Comparison of ENCODE assay signal across 12 cellular contexts in the genomic region with DNA sequence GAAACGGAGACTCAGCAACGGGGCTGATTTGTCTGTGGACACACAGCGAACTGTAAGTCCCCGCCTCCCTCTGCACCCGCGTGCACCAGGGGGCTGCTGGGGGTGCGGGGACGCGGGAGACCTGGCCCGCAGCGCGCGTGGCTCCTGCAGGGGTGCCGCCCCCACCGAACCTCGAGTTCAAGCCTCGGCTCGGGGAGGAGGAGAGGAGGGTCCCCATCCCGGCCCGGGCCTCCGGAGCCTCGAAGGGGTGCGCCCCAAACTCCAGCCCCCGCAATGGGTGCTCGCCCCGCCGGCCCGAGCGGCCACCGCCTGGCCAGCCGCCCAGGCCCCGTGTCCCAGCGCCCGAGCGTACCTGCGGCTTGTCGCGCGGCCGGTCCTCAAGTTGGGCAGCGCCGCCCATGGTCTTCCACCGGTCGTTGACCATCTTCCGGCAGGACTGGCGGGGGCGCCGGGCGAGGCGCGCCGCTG. TPM values are rescaled to one million over a fixed set of nuclear protein-coding genes. Genes with fewer than 3 reads are reported as not detected.
DNase-seq lines count a peak whose midpoint lies in the region; ATAC-seq, FAIRE-seq and TF ChIP-seq lines count a peak whose summit lies in the region.
"Had no signal": no experiment of that assay in that cellular context is flagged by ENCODE, and none has a peak within 500 bp of the region (broad histone marks: within the 10 kb centered on the region; RNA-seq: fewer than 3 reads in every experiment).

No MANE protein-coding gene starts in this region.

- peaks cover 13% of the 10 kb centered on the region for H3K4me1 Mint-ChIP-seq in stimulated activated naive CD8-positive, alpha-beta T cell treated with anti-CD3 and anti-CD28 coated beads, Interleukin-15, Interleukin-2, amounts not matched to agents 100 ng/mL and 50 ng/mL, for 24 hours (ENCODE audit: low read depth)
- peaks cover 23% of the 10 kb centered on the region for H3K4me1 Mint-ChIP-seq in stimulated activated naive CD8-positive, alpha-beta T cell treated with anti-CD3 and anti-CD28 coated beads, Interleukin-15, amount 100 ng/mL, for 72 hours
- peaks cover 9% of the 10 kb centered on the region for H3K4me1 Mint-ChIP-seq in central memory CD8-positive, alpha-beta T cell
- peaks cover 22% of the 10 kb centered on the region for H3K4me1 Mint-ChIP-seq in mesothelial cell of epicardium

- no peaks in the 10 kb centered on the region for H3K36me3 Mint-ChIP-seq in stimulated activated naive CD8-positive, alpha-beta T cell treated with anti-CD3 and anti-CD28 coated beads, Interleukin-15, Interleukin-2, amounts not matched to agents 100 ng/mL and 50 ng/mL, for 24 hours (ENCODE audit: low read depth)
- peaks cover 3% of the 10 kb centered on the region for H3K36me3 Mint-ChIP-seq in central memory CD8-positive, alpha-beta T cell (ENCODE audit: insufficient read depth)
- H3K36me3 Mint-ChIP-seq in mesothelial cell of epicardium: no peaks in the 10 kb centered on the region

- FAIRE-seq in frontal cortex (lab: Jason Lieb, UNC): no peak

- TF ChIP-seq CTCF in mesothelial cell of epicardium (IDR thresholded peaks at IDR 0.05; ENCODE audit: unreplicated experiment): no peak

- no peak for ATAC-seq in stimulated activated naive CD8-positive, alpha-beta T cell treated with anti-CD3 and anti-CD28 coated beads, Interleukin-15, amount 100 ng/mL, for 72 hours
- ATAC-seq in central memory CD8-positive, alpha-beta T cell (replicated peaks; ENCODE audit: extremely low read depth, poor library complexity, severe bottlenecking): no peak
- no peak for ATAC-seq in HG03378 (IDR thresholded peaks at IDR 0.05; ENCODE audit: unreplicated experiment)

- no peak overlapping the region for H3K27ac Mint-ChIP-seq in stimulated activated naive CD8-positive, alpha-beta T cell treated with anti-CD3 and anti-CD28 coated beads, Interleukin-15, Interleukin-2, amounts not matched to agents 100 ng/mL and 50 ng/mL, for 24 hours
- no peak overlapping the region for H3K27ac Mint-ChIP-seq in stimulated activated naive CD8-positive, alpha-beta T cell treated with anti-CD3 and anti-CD28 coated beads, Interleukin-15, amount 100 ng/mL, for 72 hours
- no peak overlapping the region for H3K27ac Mint-ChIP-seq in central memory CD8-positive, alpha-beta T cell (ENCODE audit: low read depth)
- H3K27ac Mint-ChIP-seq in mesothelial cell of epicardium: no peak overlapping the region

- H3K9me3 Mint-ChIP-seq in stimulated activated naive CD8-positive, alpha-beta T cell treated with anti-CD3 and anti-CD28 coated beads, Interleukin-15, Interleukin-2, amounts not matched to agents 100 ng/mL and 50 ng/mL, for 24 hours: no peaks in the 10 kb centered on the region
- no peaks in the 10 kb centered on the region for H3K9me3 Mint-ChIP-seq in stimulated activated naive CD8-positive, alpha-beta T cell treated with anti-CD3 and anti-CD28 coated beads, Interleukin-15, amount 100 ng/mL, for 72 hours
- no peaks in the 10 kb centered on the region for H3K9me3 Mint-ChIP-seq in central memory CD8-positive, alpha-beta T cell
- H3K9me3 Mint-ChIP-seq in mesothelial cell of epicardium: no peaks in the 10 kb centered on the region

- H3K4me3 Mint-ChIP-seq in stimulated activated naive CD8-positive, alpha-beta T cell treated with anti-CD3 and anti-CD28 coated beads, Interleukin-15, Interleukin-2, amounts not matched to agents 100 ng/mL and 50 ng/mL, for 24 hours: peak overlapping the region; percentile 36
- H3K4me3 Mint-ChIP-seq in stimulated activated naive CD8-positive, alpha-beta T cell treated with anti-CD3 and anti-CD28 coated beads, Interleukin-15, amount 100 ng/mL, for 72 hours: peak overlapping the region in 1 of 2 donors; percentile 52
- H3K4me3 Mint-ChIP-seq in central memory CD8-positive, alpha-beta T cell: peak overlapping the region; percentile 32
- peak overlapping the region; percentile 62 for H3K4me3 Mint-ChIP-seq in mesothelial cell of epicardium

- H3K27me3 Mint-ChIP-seq in stimulated activated naive CD8-positive, alpha-beta T cell treated with anti-CD3 and anti-CD28 coated beads, Interleukin-15, Interleukin-2, amounts not matched to agents 100 ng/mL and 50 ng/mL, for 24 hours: peaks cover 53% of the 10 kb centered on the region
- peaks cover 88% of the 10 kb centered on the region for H3K27me3 Mint-ChIP-seq in stimulated activated naive CD8-positive, alpha-beta T cell treated with anti-CD3 and anti-CD28 coated beads, Interleukin-15, amount 100 ng/mL, for 72 hours
- H3K27me3 Mint-ChIP-seq in central memory CD8-positive, alpha-beta T cell: peaks cover 76% of the 10 kb centered on the region
- peaks cover 68% of the 10 kb centered on the region for H3K27me3 Mint-ChIP-seq in mesothelial cell of epicardium (ENCODE audit: low read depth)

- DNase-seq in stimulated activated naive CD8-positive, alpha-beta T cell treated with anti-CD3 and anti-CD28 coated beads, Interleukin-15, amount 100 ng/mL, for 72 hours: no peak
- DNase-seq in central memory CD8-positive, alpha-beta T cell (ENCODE audit: low spot score in 2 of 2): no peak
- DNase-seq in mesothelial cell of epicardium (ENCODE audit: low spot score in 2 of 2, unreplicated experiment in 2 of 2) (no peak), inferior parietal cortex (ENCODE audit: extremely low spot score) (no peak), NCI-H510A (lab: John Stamatoyannopoulos, UW) (no peak), frontal cortex (ENCODE audit: low spot score in 2 of 2) (no peak)
- DNase-seq: NCI-H187 treated with DMSO at 0.1 percent for 48 hours, RPMI8226 had no signal

RNA-seq across cellular contexts. Expression of a gene that starts 0.8 kb away (rescaled TPM):
- total RNA-seq in mesothelial cell of epicardium: 1.5 to 2.2 TPM (median 1.8 TPM) in 3 replicates
- 0.82 TPM for total RNA-seq in frontal cortex
- total RNA-seq: mononuclear cell had no signal

RNA-seq across cellular contexts. Expression of a gene that starts 41.6 kb away (rescaled TPM):
- total RNA-seq in mesothelial cell of epicardium (not detected in 3 replicates), frontal cortex (under 0.01 TPM)
- total RNA-seq: HT-29, mononuclear cell had no signal
